ENCODE assay signal across 9 cellular contexts in the genomic region with DNA sequence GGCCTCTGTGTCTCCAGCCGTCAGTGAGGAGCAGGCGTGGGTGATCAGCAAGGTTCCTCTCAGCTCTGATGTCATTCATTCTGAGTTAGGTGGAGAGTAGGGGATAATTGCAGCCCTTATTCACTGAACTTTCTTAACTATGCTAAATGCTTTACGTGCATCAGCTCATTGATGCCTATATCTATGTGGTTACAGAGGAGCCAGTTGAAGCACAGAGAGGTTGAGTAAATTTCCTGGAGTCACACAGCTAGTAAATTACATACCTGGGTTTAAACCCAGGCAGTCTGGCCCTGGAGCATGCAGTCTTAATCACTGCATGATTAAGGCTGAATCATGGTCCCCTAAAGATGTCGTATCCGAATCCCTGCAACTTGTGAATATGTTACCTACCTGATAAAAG.
DNase-seq lines count a peak whose midpoint lies in the region; ATAC-seq and TF ChIP-seq lines count a peak whose summit lies in the region.
"Had no signal": no experiment of that assay in that cellular context is flagged by ENCODE, and none has a peak within 500 bp of the region (broad histone marks: within the 10 kb centered on the region; RNA-seq: fewer than 3 reads in every experiment).

No MANE protein-coding gene starts in this region.

- DNase-seq in HFFc6: peak; percentile 30
- no peak for DNase-seq in activated T-helper 1 cell treated with anti-CD3 and anti-CD28 coated beads, Interleukin-12 subunit alpha, Interleukin-12 subunit beta, Interleukin-2, Interleukin-4 antibody, amounts not matched to agents 30 ng/mL and 10 ng/mL and 1 ng/mL, durations not matched to agents 14 hours and 24 hours and 36 hours (ENCODE audit: low spot score)
- no peak for DNase-seq in memory B cell (ENCODE audit: low spot score in 2 of 2)
- no peak for DNase-seq in BE2C
- DNase-seq in tibial nerve (ENCODE audit: low spot score in 2 of 2): no peak
- no peak for DNase-seq in substantia nigra (lab: John Stamatoyannopoulos, UW)
- DNase-seq in stimulated activated naive CD4-positive, alpha-beta T cell treated with Interleukin-2 at 50 U/mL for 16 hours (lab: John Stamatoyannopoulos, UW): no peak
- DNase-seq: NCI-H1105 treated with DMSO at 0.1 percent for 48 hours had no signal

- no peak for TF ChIP-seq EP300 in tibial nerve (IDR thresholded peaks at IDR 0.05)

- H3K27ac Mint-ChIP-seq in HFFc6 (peak overlapping the region; percentile 83; the same call in 1 of the 2 replicates), memory B cell (peak overlapping the region; percentile 100)
- H3K27ac Mint-ChIP-seq in activated T-helper 1 cell treated with anti-CD3 and anti-CD28 coated beads, Interleukin-12 subunit alpha, Interleukin-12 subunit beta, Interleukin-2, Interleukin-4 antibody, amounts not matched to agents 30 ng/mL and 10 ng/mL and 1 ng/mL, durations not matched to agents 14 hours and 24 hours and 36 hours: peak overlapping the region; percentile 100

- H3K4me3 Mint-ChIP-seq in HFFc6: no peak overlapping the region
- peak overlapping the region; percentile 79 for H3K4me3 Mint-ChIP-seq in activated T-helper 1 cell treated with anti-CD3 and anti-CD28 coated beads, Interleukin-12 subunit alpha, Interleukin-12 subunit beta, Interleukin-2, Interleukin-4 antibody, amounts not matched to agents 30 ng/mL and 10 ng/mL and 1 ng/mL, durations not matched to agents 14 hours and 24 hours and 36 hours
- peak overlapping the region; percentile 71 for H3K4me3 Mint-ChIP-seq in memory B cell

- no peak overlapping the region for H3K27ac ChIP-seq in BLaER1
- H3K27ac ChIP-seq in tibial nerve: peak overlapping the region in 1 of 4 donors; percentile 35
- H3K27ac ChIP-seq in substantia nigra (ENCODE audit: low read depth, low read length, poor library complexity, severe bottlenecking): no peak overlapping the region

- peaks cover 17% of the 10 kb centered on the region; the same call in 1 of the 2 replicates for H4K20me1 ChIP-seq in BLaER1

- intact Hi-C loops in activated T-helper 1 cell treated with anti-CD3 and anti-CD28 coated beads, Interleukin-12 subunit alpha, Interleukin-12 subunit beta, Interleukin-2, Interleukin-4 antibody, amounts not matched to agents 30 ng/mL and 10 ng/mL and 1 ng/mL, durations not matched to agents 14 hours and 24 hours and 36 hours (cut with micrococcal nuclease): loop anchor here (1.0 to 10.0 kb wide), 14 partner anchors 8 to 568 kb away; a partner anchor contains a TSS

- no peak overlapping the region for H3K9ac ChIP-seq in BLaER1

- no peak for TF ChIP-seq POLR2A in tibial nerve (IDR thresholded peaks at IDR 0.05)

- no peaks in the 10 kb centered on the region for H3K9me3 ChIP-seq in BLaER1
- no peaks in the 10 kb centered on the region for H3K9me3 ChIP-seq in BE2C
- H3K9me3 ChIP-seq in tibial nerve: no peaks in the 10 kb centered on the region

- WGBS in tibial nerve, 2 donors: 87 to 89% methylated on average over 5 of the region's 5 CpGs

- TF ChIP-seq CTCF in HFFc6 (IDR thresholded peaks at IDR 0.05) (no peak), BE2C (IDR thresholded peaks at IDR 0.05; ENCODE audit: low read depth, low read length) (no peak), tibial nerve (IDR thresholded peaks at IDR 0.05) (no peak)

- no peak for ATAC-seq in memory B cell (ENCODE audit: low read depth)

- peak overlapping the region; percentile 92 for H3K4me2 ChIP-seq in BLaER1

- H3K4me1 Mint-ChIP-seq in HFFc6 (ENCODE audit: low read depth) (peaks cover 27% of the 10 kb centered on the region), memory B cell (peaks cover 76% of the 10 kb centered on the region)
- H3K4me1 Mint-ChIP-seq in activated T-helper 1 cell treated with anti-CD3 and anti-CD28 coated beads, Interleukin-12 subunit alpha, Interleukin-12 subunit beta, Interleukin-2, Interleukin-4 antibody, amounts not matched to agents 30 ng/mL and 10 ng/mL and 1 ng/mL, durations not matched to agents 14 hours and 24 hours and 36 hours (ENCODE audit: low read depth): peaks cover 84% of the 10 kb centered on the region

- H3K27me3 Mint-ChIP-seq in HFFc6 (ENCODE audit: insufficient read depth): peaks cover 1% of the 10 kb centered on the region; the same call in 1 of the 2 replicates
- peaks cover 7% of the 10 kb centered on the region for H3K27me3 Mint-ChIP-seq in activated T-helper 1 cell treated with anti-CD3 and anti-CD28 coated beads, Interleukin-12 subunit alpha, Interleukin-12 subunit beta, Interleukin-2, Interleukin-4 antibody, amounts not matched to agents 30 ng/mL and 10 ng/mL and 1 ng/mL, durations not matched to agents 14 hours and 24 hours and 36 hours (ENCODE audit: insufficient read depth)
- H3K27me3 Mint-ChIP-seq in memory B cell: no peaks in the 10 kb centered on the region

- H3K9me3 Mint-ChIP-seq in HFFc6 (no peaks in the 10 kb centered on the region), memory B cell (peaks cover 2% of the 10 kb centered on the region)
- no peaks in the 10 kb centered on the region for H3K9me3 Mint-ChIP-seq in activated T-helper 1 cell treated with anti-CD3 and anti-CD28 coated beads, Interleukin-12 subunit alpha, Interleukin-12 subunit beta, Interleukin-2, Interleukin-4 antibody, amounts not matched to agents 30 ng/mL and 10 ng/mL and 1 ng/mL, durations not matched to agents 14 hours and 24 hours and 36 hours

- H3K36me3 Mint-ChIP-seq in HFFc6 (ENCODE audit: low read depth): no peaks in the 10 kb centered on the region
- H3K36me3 Mint-ChIP-seq in activated T-helper 1 cell treated with anti-CD3 and anti-CD28 coated beads, Interleukin-12 subunit alpha, Interleukin-12 subunit beta, Interleukin-2, Interleukin-4 antibody, amounts not matched to agents 30 ng/mL and 10 ng/mL and 1 ng/mL, durations not matched to agents 14 hours and 24 hours and 36 hours (ENCODE audit: low read depth): peaks cover 12% of the 10 kb centered on the region
- peaks cover 2% of the 10 kb centered on the region for H3K36me3 Mint-ChIP-seq in memory B cell

- peaks cover 75% of the 10 kb centered on the region for H3K4me1 ChIP-seq in BLaER1
- no peaks in the 10 kb centered on the region for H3K4me1 ChIP-seq in BE2C
- H3K4me1 ChIP-seq in tibial nerve: peaks cover 0 to 63% (median 20%) of the 10 kb centered on the region in 4 donors

- H3K36me3 ChIP-seq in BLaER1: no peaks in the 10 kb centered on the region
- H3K36me3 ChIP-seq in BE2C: no peaks in the 10 kb centered on the region
- H3K36me3 ChIP-seq in tibial nerve: no peaks in the 10 kb centered on the region

- H3K4me3 ChIP-seq in BLaER1 (0 out of 2 replicates have a peak overlapping the region, but pooled peaks have one; percentile 39), BE2C (ENCODE audit: low read depth, low read length) (no peak overlapping the region), tibial nerve (no peak overlapping the region)

- H3K27me3 ChIP-seq in BLaER1: peaks cover 31% of the 10 kb centered on the region
- no peaks in the 10 kb centered on the region for H3K27me3 ChIP-seq in BE2C
- H3K27me3 ChIP-seq in tibial nerve: no peaks in the 10 kb centered on the region
